Comparison of ENCODE assay signal across 13 cellular contexts in genomic region chr15:73367624-73368300, GRCh38. TPM values are rescaled to one million over a fixed set of nuclear protein-coding genes. Genes with fewer than 3 reads are reported as not detected.
DNase-seq lines count a peak whose midpoint lies in the region; ATAC-seq and TF ChIP-seq lines count a peak whose summit lies in the region.
"Had no signal": no experiment of that assay in that cellular context is flagged by ENCODE, and none has a peak within 500 bp of the region (broad histone marks: within the 10 kb centered on the region; RNA-seq: fewer than 3 reads in every experiment).

No MANE protein-coding gene starts in this region.

- peaks cover 83% of the 10 kb centered on the region for H3K27me3 Mint-ChIP-seq in MCF 10A (ENCODE audit: insufficient read depth, unreplicated experiment)
- peaks cover 80% of the 10 kb centered on the region for H3K27me3 Mint-ChIP-seq in type B pancreatic cell

- H3K27ac ChIP-seq in breast epithelium (no peak overlapping the region), colonic mucosa (no peak overlapping the region), mesodermal cell (ENCODE audit: low read depth, low read length, severe bottlenecking) (no peak overlapping the region)
- H3K27ac ChIP-seq: body of pancreas had no signal

- H3K27me3 ChIP-seq in breast epithelium (peaks cover 7 to 66% of the 10 kb centered on the region in 2 donors), colonic mucosa (peaks cover 55% of the 10 kb centered on the region)

- no peak overlapping the region for H3K27ac Mint-ChIP-seq in MCF 10A (ENCODE audit: low read depth, unreplicated experiment)
- no peak overlapping the region for H3K27ac Mint-ChIP-seq in type B pancreatic cell
- H3K27ac Mint-ChIP-seq: HFFc6 had no signal

- WGBS in mesodermal cell (ENCODE audit: insufficient coverage in 2 of 2), 2 experiments: 0% methylated on average over 71 to 88 of the region's 90 CpGs

- POLR2A ChIA-PET in MCF 10A (lab: Yijun Ruan, JAX): no interaction called here

- no peaks in the 10 kb centered on the region for H3K36me3 ChIP-seq in breast epithelium
- no peaks in the 10 kb centered on the region for H3K36me3 ChIP-seq in colonic mucosa
- H3K36me3 ChIP-seq in mesodermal cell (ENCODE audit: control insufficient read depth, insufficient read depth, low read length): no peaks in the 10 kb centered on the region

- H3K36me3 Mint-ChIP-seq in MCF 10A (ENCODE audit: insufficient read depth, unreplicated experiment) (no peaks in the 10 kb centered on the region), type B pancreatic cell (no peaks in the 10 kb centered on the region)

- H3K4me1 Mint-ChIP-seq in MCF 10A (ENCODE audit: insufficient read depth, unreplicated experiment) (no peaks in the 10 kb centered on the region), type B pancreatic cell (ENCODE audit: unreplicated experiment) (no peaks in the 10 kb centered on the region)

- H3K9me3 Mint-ChIP-seq in MCF 10A (ENCODE audit: unreplicated experiment) (no peaks in the 10 kb centered on the region), type B pancreatic cell (no peaks in the 10 kb centered on the region)
- H3K9me3 Mint-ChIP-seq: HFFc6 had no signal

- no peaks in the 10 kb centered on the region for H3K9me3 ChIP-seq in breast epithelium
- no peaks in the 10 kb centered on the region for H3K9me3 ChIP-seq in colonic mucosa
- H3K9me3 ChIP-seq in mesodermal cell (ENCODE audit: control insufficient read depth, low read length): no peaks in the 10 kb centered on the region
- H3K9me3 ChIP-seq: body of pancreas had no signal

- DNase-seq in breast epithelium (ENCODE audit: low spot score in 2 of 2): no peak
- no peak for DNase-seq in MCF 10A (ENCODE audit: unreplicated experiment)
- no peak for DNase-seq in colonic mucosa
- DNase-seq in type B pancreatic cell (ENCODE audit: extremely low spot score, unreplicated experiment): no peak
- no peak for DNase-seq in NCI-H82 (lab: John Stamatoyannopoulos, UW)
- DNase-seq: body of pancreas, GF-D8, HFFc6 had no signal

- CTCF ChIA-PET in MCF 10A (lab: Yijun Ruan, JAX): no interaction called here

- H3K4me3 Mint-ChIP-seq in MCF 10A (ENCODE audit: unreplicated experiment) (no peak overlapping the region), type B pancreatic cell (peak overlapping the region; percentile 86)
- H3K4me3 Mint-ChIP-seq: HFFc6 had no signal

- H3K4me3 ChIP-seq in breast epithelium (peak overlapping the region; percentile 22 to 60 (median 44)), colonic mucosa (peak overlapping the region; percentile 28), mesodermal cell (ENCODE audit: extremely low read depth, insufficient read depth, low read length, poor library complexity, severe bottlenecking) (peak overlapping the region; percentile 52)
- H3K4me3 ChIP-seq: body of pancreas had no signal

- ATAC-seq in HG03097 (IDR thresholded peaks at IDR 0.05; ENCODE audit: low FRiP score, unreplicated experiment) (no peak), HG03108 (IDR thresholded peaks at IDR 0.05; ENCODE audit: unreplicated experiment) (no peak)

- H3K4me1 ChIP-seq in breast epithelium (peaks cover 0 to 8% of the 10 kb centered on the region in 2 donors), colonic mucosa (no peaks in the 10 kb centered on the region), mesodermal cell (ENCODE audit: control insufficient read depth, insufficient read depth, low read length, poor library complexity, severe bottlenecking) (peaks cover 27% of the 10 kb centered on the region)

- H3K9ac ChIP-seq in colonic mucosa (ENCODE audit: low read depth in 2 of 2, low read length in 2 of 2): no peak overlapping the region

- intact Hi-C loops in breast epithelium (cut with DNase I; ENCODE audit: low total_unique reads): no loop called here
- intact Hi-C loops in MCF 10A (cut with micrococcal nuclease): no loop called here
- intact Hi-C loops in colonic mucosa (cut with DNase I): no loop called here

- no peak for TF ChIP-seq CTCF in breast epithelium (IDR thresholded peaks at IDR 0.05)
- no peak for TF ChIP-seq CTCF in MCF 10A (IDR thresholded peaks at IDR 0.05; ENCODE audit: unreplicated experiment)
- no peak for TF ChIP-seq CTCF in colonic mucosa (IDR thresholded peaks at IDR 0.05)
- TF ChIP-seq CTCF in type B pancreatic cell (conservative IDR thresholded peaks at IDR 0.05): no peak

- no peak for TF ChIP-seq POLR2A in breast epithelium (IDR thresholded peaks at IDR 0.05)

- BruUV-seq in MCF 10A (replicated peaks; lab: Mats Ljungman, UMichigan): no TSS peak

RNA-seq across cellular contexts. Expression of gene HCN4, which starts 1.0 kb away (rescaled TPM):
- total RNA-seq in breast epithelium (not detected), MCF 10A (2022) (not detected in 2 replicates), colonic mucosa (under 1 TPM; 0.08 to 0.10 TPM), type B pancreatic cell (ENCODE audit: low replicate concordance) (3.8 and 6.6 TPM in 2 replicates)
- polyA plus RNA-seq in mesodermal cell (2013, experiment 1 of 2): 1.3 TPM
- polyA plus RNA-seq in mesodermal cell (2013, experiment 2 of 2): 1.6 TPM
- total RNA-seq: esophagus mucosa, HFFc6, posterior vena cava had no signal
